ENCODE assay signal across 7 cellular contexts in genomic region chr2:162153608-162154224, GRCh38. TPM values are rescaled to one million over a fixed set of nuclear protein-coding genes. Genes with fewer than 3 reads are reported as not detected.
DNase-seq lines count a peak whose midpoint lies in the region; TF ChIP-seq lines count a peak whose summit lies in the region.

No MANE protein-coding gene starts in this region.

- H3F3A ChIP-seq in MM.1S (ENCODE audit: insufficient read depth, low read length): no peaks in the 10 kb centered on the region

- no peak overlapping the region; the same call in 1 of the 2 replicates for H2AFZ ChIP-seq in MM.1S (ENCODE audit: low read length)

- H3K4me3 Mint-ChIP-seq in activated naive CD4-positive, alpha-beta T cell treated with anti-CD3 and anti-CD28 coated beads, Interleukin-2, amount 10 ng/mL, durations not matched to agents 7 days and 5 days: no peak overlapping the region
- H3K4me3 Mint-ChIP-seq in immature natural killer cell: peak overlapping the region in 1 of 5 donors; percentile 8

- H3K36me3 ChIP-seq in MM.1S (replicated peaks; ENCODE audit: insufficient read depth, low read length): no peaks in the 10 kb centered on the region
- no peaks in the 10 kb centered on the region for H3K36me3 ChIP-seq in SK-N-MC (ENCODE audit: insufficient read depth, low read length)

- H3K4me1 Mint-ChIP-seq in activated naive CD4-positive, alpha-beta T cell treated with anti-CD3 and anti-CD28 coated beads, Interleukin-2, amount 10 ng/mL, durations not matched to agents 7 days and 5 days: no peaks in the 10 kb centered on the region
- peaks cover 0 to 6% of the 10 kb centered on the region in 2 donors for H3K4me1 Mint-ChIP-seq in immature natural killer cell

- H3K4me3 ChIP-seq in MM.1S (ENCODE audit: low read length) (no peak overlapping the region), SK-N-MC (no peak overlapping the region)

- H3K36me3 Mint-ChIP-seq in activated naive CD4-positive, alpha-beta T cell treated with anti-CD3 and anti-CD28 coated beads, Interleukin-2, amount 10 ng/mL, durations not matched to agents 7 days and 5 days: no peaks in the 10 kb centered on the region
- H3K36me3 Mint-ChIP-seq in immature natural killer cell: no peaks in the 10 kb centered on the region

- no peak overlapping the region for H3K4me2 ChIP-seq in MM.1S (ENCODE audit: low read depth, low read length)

- H3K27me3 ChIP-seq in MM.1S (replicated peaks; ENCODE audit: insufficient read depth, low read length): no peaks in the 10 kb centered on the region

- no peak overlapping the region for H3K9ac ChIP-seq in MM.1S (ENCODE audit: low read length)
- no peak overlapping the region for H3K9ac ChIP-seq in SK-N-MC (ENCODE audit: insufficient read length)

- peak; percentile 84 for TF ChIP-seq CTCF in GM13976 (IDR thresholded peaks at IDR 0.05; ENCODE audit: borderline replicate concordance, control extremely low read depth, extremely low read depth, insufficient read depth, missing control alignments)
- peak; percentile 90 for TF ChIP-seq CTCF in MM.1S (IDR thresholded peaks at IDR 0.05; ENCODE audit: low read length)

- POLR2A ChIA-PET in HEK293T (lab: Yijun Ruan, JAX): no interaction called here

- H3K4me1 ChIP-seq in MM.1S (ENCODE audit: low read length): no peaks in the 10 kb centered on the region

- H3K27ac ChIP-seq in MM.1S (ENCODE audit: low read length) (no peak overlapping the region), SK-N-MC (no peak overlapping the region)

- no peaks in the 10 kb centered on the region for H4K20me1 ChIP-seq in MM.1S (ENCODE audit: insufficient read depth, low read length)

- in situ Hi-C loops in GM13976 (cut with MboI; ENCODE audit: low sequenced_read_pairs, unreplicated experiment): no loop called here

- H3K27ac Mint-ChIP-seq in activated naive CD4-positive, alpha-beta T cell treated with anti-CD3 and anti-CD28 coated beads, Interleukin-2, amount 10 ng/mL, durations not matched to agents 7 days and 5 days: no peak overlapping the region
- H3K27ac Mint-ChIP-seq in immature natural killer cell: no peak overlapping the region

- no peaks in the 10 kb centered on the region for H3K79me2 ChIP-seq in MM.1S (ENCODE audit: low read length)

- H3K9me2 ChIP-seq in MM.1S (replicated peaks; ENCODE audit: insufficient read depth, low read length): no peaks in the 10 kb centered on the region

- CTCF ChIA-PET in HEK293T (lab: Yijun Ruan, JAX): interaction anchor here (0.5 to 1.2 kb wide), 8 partner anchors 10 to 772 kb away, joined by 3 to 6 read pairs (median 3); no protein-coding TSS in a partner anchor
- CTCF ChIA-PET in activated naive CD4-positive, alpha-beta T cell treated with anti-CD3 and anti-CD28 coated beads, Interleukin-2, amount 10 ng/mL, durations not matched to agents 7 days and 5 days (lab: Charles Lee): interaction anchor here (0.7 to 3.2 kb wide), 16 partner anchors 10 to 574 kb away, joined by 3 to 24 read pairs (median 3); no protein-coding TSS in a partner anchor

- peaks cover 12% of the 10 kb centered on the region for H3K27me3 Mint-ChIP-seq in activated naive CD4-positive, alpha-beta T cell treated with anti-CD3 and anti-CD28 coated beads, Interleukin-2, amount 10 ng/mL, durations not matched to agents 7 days and 5 days
- H3K27me3 Mint-ChIP-seq in immature natural killer cell (ENCODE audit: low read depth in 3 of 3): peaks cover 0 to 1% (median 0%) of the 10 kb centered on the region in 3 donors

- no peaks in the 10 kb centered on the region for H3K9me3 Mint-ChIP-seq in activated naive CD4-positive, alpha-beta T cell treated with anti-CD3 and anti-CD28 coated beads, Interleukin-2, amount 10 ng/mL, durations not matched to agents 7 days and 5 days
- no peaks in the 10 kb centered on the region for H3K9me3 Mint-ChIP-seq in immature natural killer cell

- H3K9me3 ChIP-seq in MM.1S (replicated peaks; ENCODE audit: insufficient read depth, low read length) (no peaks in the 10 kb centered on the region), SK-N-MC (ENCODE audit: low read depth, low read length) (no peaks in the 10 kb centered on the region)

- DNase-seq in GM13976 (ENCODE audit: low spot score) (peak; percentile 38), HEK293T (ENCODE audit: extremely low spot score) (peak; percentile 53), MM.1S (peak; percentile 65), SK-N-MC (ENCODE audit: low read depth, low spot score) (peak; percentile 51), immature natural killer cell (peak; percentile 21 to 47 (median 24))
- peak; percentile 73 for DNase-seq in activated naive CD4-positive, alpha-beta T cell treated with anti-CD3 and anti-CD28 coated beads, Interleukin-2, amount 10 ng/mL, durations not matched to agents 7 days and 5 days
- DNase-seq in stimulated activated CD4-positive, alpha-beta T cell treated with anti-CD3 and anti-CD28 coated beads, Interleukin-4, amount 100 ng/mL, for 1 hour: peak; percentile 52

TF ChIP-seq in HEK293T, 16 proteins besides CTCF, POLR2A, EP300 and RAD21:
- TF ChIP-seq ELF4 (IDR thresholded peaks at IDR 0.05) (no peak), L3MBTL2 (conservative IDR thresholded peaks at IDR 0.05) (no peak), CTBP1 (IDR thresholded peaks at IDR 0.05; ENCODE audit: borderline replicate concordance) (no peak), HDGF (IDR thresholded peaks at IDR 0.05; ENCODE audit: borderline replicate concordance) (no peak), NFRKB (IDR thresholded peaks at IDR 0.05) (no peak), ARNT (IDR thresholded peaks at IDR 0.05) (no peak), SUZ12 (IDR thresholded peaks at IDR 0.05) (no peak), FOXA1 (IDR thresholded peaks at IDR 0.05) (no peak), FOXK2 (IDR thresholded peaks at IDR 0.05) (no peak), LEF1 (IDR thresholded peaks at IDR 0.05; ENCODE audit: borderline replicate concordance) (no peak)

RNA-seq across cellular contexts. Expression of gene GCG, which starts 1.7 kb away (rescaled TPM):
- not detected for polyA plus RNA-seq in immature natural killer cell
